Comparison of ENCODE assay signal across 12 cellular contexts in the genomic region with DNA sequence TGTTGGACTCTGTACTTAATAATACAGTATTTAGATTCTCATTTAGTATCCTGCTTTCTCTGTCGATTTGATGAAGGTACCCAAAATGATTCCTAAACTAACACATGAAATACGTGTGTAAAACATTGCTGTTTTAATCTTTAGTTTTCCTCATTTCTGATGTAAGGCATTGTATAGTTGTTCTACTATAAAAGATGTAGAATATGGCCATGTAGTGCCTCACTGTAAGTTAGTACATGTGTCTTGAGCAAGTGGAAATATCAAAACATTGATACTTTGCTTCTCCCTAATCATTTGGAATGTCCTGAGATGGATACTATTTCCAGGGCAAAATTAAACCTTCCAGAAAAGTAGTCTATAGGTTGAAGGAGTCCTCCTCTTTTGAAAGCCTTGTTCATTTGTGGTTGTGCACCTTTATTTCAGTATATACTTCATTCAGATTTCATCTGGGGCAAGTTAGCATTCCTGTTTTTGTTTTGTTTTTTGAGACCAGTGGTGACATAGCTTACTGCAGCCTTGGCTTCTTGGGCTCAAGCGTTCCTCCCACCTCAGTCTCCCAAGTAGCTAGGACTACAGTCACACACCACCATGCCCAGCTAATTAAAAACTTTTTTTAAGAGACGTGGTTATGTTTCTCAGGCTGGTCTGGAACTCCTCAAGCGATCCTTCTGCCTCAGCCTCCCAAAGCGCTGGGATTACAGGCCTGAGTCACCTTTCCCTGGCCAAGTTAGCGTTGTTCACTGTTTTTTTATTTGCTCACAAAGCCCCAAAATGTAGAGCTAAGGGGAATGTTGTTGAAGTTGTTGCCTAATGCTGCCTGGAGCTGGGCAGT. TPM values are rescaled to one million over a fixed set of nuclear protein-coding genes. Genes with fewer than 3 reads are reported as not detected.
DNase-seq lines count a peak whose midpoint lies in the region; FAIRE-seq and TF ChIP-seq lines count a peak whose summit lies in the region.
"Had no signal": no experiment of that assay in that cellular context is flagged by ENCODE, and none has a peak within 500 bp of the region (broad histone marks: within the 10 kb centered on the region; RNA-seq: fewer than 3 reads in every experiment).

No MANE protein-coding gene starts in this region.

- no peaks in the 10 kb centered on the region for H3K27me3 Mint-ChIP-seq in activated T-cell treated with anti-CD3 and anti-CD28 coated beads, Interleukin-2, amount 50 U/mL, for 24 hours
- no peaks in the 10 kb centered on the region for H3K27me3 Mint-ChIP-seq in activated CD4-positive, alpha-beta memory T cell treated with anti-CD3 and anti-CD28 coated beads, Interleukin-2, amount 10 ng/mL, durations not matched to agents 7 days and 5 days

- H3K27ac Mint-ChIP-seq in activated T-cell treated with anti-CD3 and anti-CD28 coated beads, Interleukin-2, amount 50 U/mL, for 24 hours: peak overlapping the region; percentile 85
- peak overlapping the region; percentile 32 for H3K27ac Mint-ChIP-seq in activated CD4-positive, alpha-beta memory T cell treated with anti-CD3 and anti-CD28 coated beads, Interleukin-2, amount 10 ng/mL, durations not matched to agents 7 days and 5 days

- no peak overlapping the region for H3K9ac ChIP-seq in stomach smooth muscle (ENCODE audit: low read length in 2 of 2)

- H3K27me3 ChIP-seq in stomach smooth muscle (ENCODE audit: control insufficient read depth in 1 of 2, insufficient read depth in 2 of 2, low read length in 2 of 2): no peaks in the 10 kb centered on the region
- H3K27me3 ChIP-seq: heart left ventricle had no signal

- H3K36me3 ChIP-seq in stomach smooth muscle (ENCODE audit: control insufficient read depth in 2 of 2, insufficient read depth in 2 of 2, low read length in 2 of 2): peaks cover 48 to 80% of the 10 kb centered on the region in 2 donors

- H3K27ac ChIP-seq in stomach smooth muscle (ENCODE audit: low read length): peak overlapping the region; percentile 25

- H3K4me1 Mint-ChIP-seq in activated T-cell treated with anti-CD3 and anti-CD28 coated beads, Interleukin-2, amount 50 U/mL, for 24 hours (ENCODE audit: low read depth): peaks cover 78% of the 10 kb centered on the region
- H3K4me1 Mint-ChIP-seq in activated CD4-positive, alpha-beta memory T cell treated with anti-CD3 and anti-CD28 coated beads, Interleukin-2, amount 10 ng/mL, durations not matched to agents 7 days and 5 days: peaks cover 69% of the 10 kb centered on the region

- no peaks in the 10 kb centered on the region for H3K9me3 ChIP-seq in stomach smooth muscle (ENCODE audit: control insufficient read depth in 2 of 2, low read length in 2 of 2)
- H3K9me3 ChIP-seq: heart left ventricle had no signal

- H3K4me1 ChIP-seq in stomach smooth muscle (ENCODE audit: control insufficient read depth, insufficient read depth, low read length): peaks cover 29% of the 10 kb centered on the region

- peak; percentile 28 for DNase-seq in activated T-cell treated with anti-CD3 and anti-CD28 coated beads, Interleukin-2, amount 50 U/mL, for 24 hours
- no peak for DNase-seq in activated T-cell treated with anti-CD3 and anti-CD28 coated beads for 4 hours
- DNase-seq in activated CD4-positive, alpha-beta memory T cell treated with anti-CD3 and anti-CD28 coated beads, Interleukin-2, amount 10 ng/mL, durations not matched to agents 7 days and 5 days: no peak
- peak; percentile 77 for DNase-seq in fibroblast of mammary gland (ENCODE audit: low read depth)
- no peak for DNase-seq in inferior parietal cortex (ENCODE audit: extremely low spot score)
- no peak for DNase-seq in HUDEP-2 (lab: John Stamatoyannopoulos, UW; ENCODE audit: unreplicated experiment in 76 of 76)
- DNase-seq in frontal cortex (ENCODE audit: low spot score in 2 of 2): no peak
- DNase-seq: AML-193, NCI-H1436 treated with DMSO at 0.1 percent for 48 hours, RPMI8226 had no signal

- CTCF ChIA-PET in activated CD4-positive, alpha-beta memory T cell treated with anti-CD3 and anti-CD28 coated beads, Interleukin-2, amount 10 ng/mL, durations not matched to agents 7 days and 5 days (lab: Charles Lee): interaction anchor here (0.9 to 2.6 kb wide), 6 partner anchors 9 to 182 kb away, joined by 4 to 16 read pairs (median 5); no protein-coding TSS in a partner anchor

- peak; percentile 4 for TF ChIP-seq CTCF in fibroblast of mammary gland (conservative IDR thresholded peaks at IDR 0.05; ENCODE audit: control insufficient read depth, insufficient read depth, low read depth, low read length)

- POLR2A ChIA-PET in activated CD4-positive, alpha-beta memory T cell treated with anti-CD3 and anti-CD28 coated beads, Interleukin-2, amount 10 ng/mL, durations not matched to agents 7 days and 5 days (lab: Charles Lee): interaction anchor here (0.7 to 8.9 kb wide), 6 partner anchors 8 to 350 kb away, joined by 3 to 122 read pairs (median 4); a partner anchor contains a TSS

- H3K4me3 Mint-ChIP-seq in activated T-cell treated with anti-CD3 and anti-CD28 coated beads, Interleukin-2, amount 50 U/mL, for 24 hours: no peak overlapping the region
- no peak overlapping the region for H3K4me3 Mint-ChIP-seq in activated CD4-positive, alpha-beta memory T cell treated with anti-CD3 and anti-CD28 coated beads, Interleukin-2, amount 10 ng/mL, durations not matched to agents 7 days and 5 days

- no peaks in the 10 kb centered on the region for H3K9me3 Mint-ChIP-seq in activated T-cell treated with anti-CD3 and anti-CD28 coated beads, Interleukin-2, amount 50 U/mL, for 24 hours
- no peaks in the 10 kb centered on the region for H3K9me3 Mint-ChIP-seq in activated CD4-positive, alpha-beta memory T cell treated with anti-CD3 and anti-CD28 coated beads, Interleukin-2, amount 10 ng/mL, durations not matched to agents 7 days and 5 days

- no peak overlapping the region for H3K4me3 ChIP-seq in fibroblast of mammary gland (ENCODE audit: control insufficient read depth, low read depth, low read length)
- no peak overlapping the region for H3K4me3 ChIP-seq in stomach smooth muscle (ENCODE audit: low read length in 2 of 2)
- H3K4me3 ChIP-seq: heart left ventricle had no signal

- peaks cover 99% of the 10 kb centered on the region for H3K36me3 Mint-ChIP-seq in activated T-cell treated with anti-CD3 and anti-CD28 coated beads, Interleukin-2, amount 50 U/mL, for 24 hours (ENCODE audit: low read depth)
- peaks cover 90% of the 10 kb centered on the region for H3K36me3 Mint-ChIP-seq in activated CD4-positive, alpha-beta memory T cell treated with anti-CD3 and anti-CD28 coated beads, Interleukin-2, amount 10 ng/mL, durations not matched to agents 7 days and 5 days (ENCODE audit: low read depth)

- no peak for FAIRE-seq in frontal cortex (lab: Jason Lieb, UNC)

RNA-seq across cellular contexts. Expression of a gene that starts 11.6 kb away (rescaled TPM):
- total RNA-seq in activated CD4-positive, alpha-beta memory T cell treated with anti-CD3 and anti-CD28 coated beads, Interleukin-2, amount 10 ng/mL, durations not matched to agents 7 days and 5 days: 100 to 1,000 TPM; 384 to 385 TPM
- total RNA-seq in frontal cortex: 217 TPM

RNA-seq across cellular contexts. Expression of a gene that starts 58.5 kb away (rescaled TPM):
- 10 to 100 TPM; 88.9 to 93.2 TPM for total RNA-seq in activated CD4-positive, alpha-beta memory T cell treated with anti-CD3 and anti-CD28 coated beads, Interleukin-2, amount 10 ng/mL, durations not matched to agents 7 days and 5 days
- 9.8 TPM for total RNA-seq in frontal cortex

Comparison
In these comparisons a context has a peak if more than half of its experiments do, and no peak if none do; other contexts are left out.
1. DNase-seq: peak in activated T-cell treated with anti-CD3 and anti-CD28 coated beads, Interleukin-2, amount 50 U/mL, for 24 hours (single experiment) and fibroblast of mammary gland (single experiment); none in activated T-cell treated with anti-CD3 and anti-CD28 coated beads for 4 hours (single experiment), activated CD4-positive, alpha-beta memory T cell treated with anti-CD3 and anti-CD28 coated beads, Interleukin-2, amount 10 ng/mL, durations not matched to agents 7 days and 5 days (single experiment), inferior parietal cortex (single experiment), HUDEP-2 (0 of 76) and frontal cortex (0 of 2).